16 cellular contexts compared by ENCODE assay signal in genomic region chr13:96091932-96092253, GRCh38. TPM values are rescaled to one million over a fixed set of nuclear protein-coding genes. Genes with fewer than 3 reads are reported as not detected.
A peak's percentile ranks its signal among the peaks of the same experiment; 100 is the strongest.
DNase-seq lines count a peak whose midpoint lies in the region; ATAC-seq and TF ChIP-seq lines count a peak whose summit lies in the region.
"Had no signal": no experiment of that assay in that cellular context is flagged by ENCODE, and none has a peak within 500 bp of the region (broad histone marks: within the 10 kb centered on the region; RNA-seq: fewer than 3 reads in every experiment).

No MANE protein-coding gene starts in this region.

- no peaks in the 10 kb centered on the region for H3K9me3 ChIP-seq in PC-3 (ENCODE audit: low read length)
- no peaks in the 10 kb centered on the region for H3K9me3 ChIP-seq in skeletal muscle satellite cell (replicated peaks; ENCODE audit: low read length)

- H3K79me2 ChIP-seq in PC-3 (ENCODE audit: low read length) = no peaks in the 10 kb centered on the region

- peaks cover 15% of the 10 kb centered on the region for H3K4me1 ChIP-seq in PC-3 (ENCODE audit: insufficient read depth, low read length)
- H3K4me1 ChIP-seq in skeletal muscle satellite cell (ENCODE audit: control insufficient read depth, insufficient read depth, low read length) = peaks cover 10% of the 10 kb centered on the region
- H3K4me1 ChIP-seq: foreskin keratinocyte had no signal

- H3F3A ChIP-seq in PC-3 (ENCODE audit: low read length, unreplicated experiment) = no peaks in the 10 kb centered on the region

- TF ChIP-seq CTCF in PC-3 (conservative IDR thresholded peaks at IDR 0.05; ENCODE audit: low read depth, low read length) (no peak), brain microvascular endothelial cell (IDR thresholded peaks at IDR 0.05; ENCODE audit: low read depth, low read length, missing control alignments) (no peak)

- H3K27me3 ChIP-seq in PC-3 (ENCODE audit: low read length) (peaks cover 47% of the 10 kb centered on the region), skeletal muscle satellite cell (ENCODE audit: control insufficient read depth, insufficient read depth, low read length) (peaks cover 55% of the 10 kb centered on the region), brain microvascular endothelial cell (replicated peaks) (peaks cover 56% of the 10 kb centered on the region)

- DNase-seq in NCI-H748 (lab: John Stamatoyannopoulos, UW; ENCODE audit: unreplicated experiment) (peak; percentile 49), NCI-H748 treated with DMSO at 0.1 percent for 48 hours (lab: John Stamatoyannopoulos, UW) (no peak), PC-3 (no peak), brain microvascular endothelial cell (no peak), AML-193 (lab: John Stamatoyannopoulos, UW) (no peak)
- DNase-seq: activated CD4-positive, alpha-beta T cell treated with anti-CD3 and anti-CD28 coated beads for 1 hour; activated T-cell treated with anti-CD3 and anti-CD28 coated beads, Interleukin-2, amount 50 U/mL, for 1 hour; foreskin keratinocyte; naive thymus-derived CD8-positive, alpha-beta T cell; NCI-H1436 treated with DMSO at 0.1 percent for 48 hours; SW 1271 had no signal

- in situ Hi-C loops in brain microvascular endothelial cell (cut with HindIII; ENCODE audit: low pct_ligation_motif_present, low sequenced_read_pairs) = no loop called here

- intact Hi-C loops in PC-3 (cut with micrococcal nuclease) = no loop called here

- H3K36me3 ChIP-seq in PC-3 (ENCODE audit: low read depth, low read length) = no peaks in the 10 kb centered on the region
- no peaks in the 10 kb centered on the region for H3K36me3 ChIP-seq in skeletal muscle satellite cell (ENCODE audit: insufficient read depth, low read length)
- no peaks in the 10 kb centered on the region for H3K36me3 ChIP-seq in brain microvascular endothelial cell (replicated peaks)

- H3K9ac ChIP-seq in PC-3 (ENCODE audit: low read length) = no peak overlapping the region
- H3K9ac ChIP-seq in skeletal muscle satellite cell (ENCODE audit: low read depth, low read length) = no peak overlapping the region

- H3K9me2 ChIP-seq in PC-3 (replicated peaks; ENCODE audit: low read length) = no peaks in the 10 kb centered on the region

- ATAC-seq in PC-3 = no peak
- ATAC-seq in GM21360 (IDR thresholded peaks at IDR 0.05; ENCODE audit: unreplicated experiment) = no peak
- ATAC-seq: left colon; naive thymus-derived CD8-positive, alpha-beta T cell had no signal

- no peak overlapping the region for H2AFZ ChIP-seq in PC-3 (ENCODE audit: low read length)

- H3K4me3 ChIP-seq in PC-3 (ENCODE audit: low read length) = 0 out of 2 replicates have a peak overlapping the region, but pooled peaks have one; percentile 58
- H3K4me3 ChIP-seq in iPS-11a (ENCODE audit: low read depth, low read length) = peak overlapping the region; percentile 66
- H3K4me3 ChIP-seq in skeletal muscle satellite cell (ENCODE audit: low read length) = peak overlapping the region; percentile 70
- no peak overlapping the region for H3K4me3 ChIP-seq in brain microvascular endothelial cell (ENCODE audit: low read depth, low read length)

- H3K27ac ChIP-seq in PC-3 (ENCODE audit: low read length) (no peak overlapping the region), brain microvascular endothelial cell (no peak overlapping the region)
- H3K27ac ChIP-seq: foreskin keratinocyte had no signal

- peak overlapping the region; percentile 76 for H3K4me2 ChIP-seq in PC-3 (ENCODE audit: low read length)
- peak overlapping the region; percentile 87 for H3K4me2 ChIP-seq in skeletal muscle satellite cell (ENCODE audit: low read length)

- POLR2A ChIA-PET in PC-3 (lab: Charles Lee; ENCODE audit: unreplicated experiment) = no interaction called here

- BruUV-seq in PC-3 (replicated peaks; lab: Mats Ljungman, UMichigan) = no TSS peak

- CTCF ChIA-PET in PC-3 (lab: Charles Lee) = no interaction called here

- H4K20me1 ChIP-seq in PC-3 (ENCODE audit: low read length) = no peaks in the 10 kb centered on the region

RNA-seq across cellular contexts. Expression of gene HS6ST3, which starts 2.0 kb away (rescaled TPM):
- total RNA-seq in PC-3 (2014; rRNA removed) = 0.06 and 0.11 TPM in 2 replicates
- under 0.01 and 0.22 TPM in 2 replicates for total RNA-seq in skeletal muscle satellite cell (2012; rRNA removed)
- total RNA-seq: A673; naive thymus-derived CD8-positive, alpha-beta T cell had no signal

RNA-seq across cellular contexts. Expression of gene UGGT2, which starts 38.7 kb away (rescaled TPM):
- total RNA-seq in PC-3 (2014; rRNA removed) = 12.2 and 24.3 TPM in 2 replicates
- total RNA-seq in skeletal muscle satellite cell (2012; rRNA removed) = 50.0 and 60.3 TPM in 2 replicates
- total RNA-seq: naive thymus-derived CD8-positive, alpha-beta T cell had no signal
